ENCODE assay signal across 27 cellular contexts in the genomic region with DNA sequence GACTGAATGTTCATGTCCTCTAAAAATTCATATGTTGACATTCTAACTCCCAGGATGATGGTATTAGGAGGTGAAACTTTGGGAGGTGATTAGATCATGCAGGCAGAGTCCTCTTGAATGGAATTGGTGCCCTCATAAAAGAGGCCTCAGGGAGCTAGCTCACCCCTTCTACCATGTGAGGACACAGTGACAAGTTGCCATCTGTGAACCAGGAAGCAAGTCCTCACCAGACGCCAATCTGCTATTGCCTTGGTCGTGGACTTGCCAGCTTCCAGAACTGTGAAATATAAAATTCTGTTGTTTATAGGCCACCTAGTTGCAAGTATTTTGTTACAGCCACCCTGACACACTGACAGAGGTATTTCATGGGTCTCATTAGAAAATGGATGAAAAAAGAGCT. TPM values are rescaled to one million over a fixed set of nuclear protein-coding genes. Genes with fewer than 3 reads are reported as not detected.
"Had no signal": no experiment of that assay in that cellular context is flagged by ENCODE, and none has a peak within 500 bp of the region (broad histone marks: within the 10 kb centered on the region; RNA-seq: fewer than 3 reads in every experiment).

No MANE protein-coding gene starts in this region.

- ATAC-seq: effector memory CD8-positive, alpha-beta T cell; esophagus mucosa; gastrocnemius medialis; heart right ventricle; left cardiac atrium; left lung; left ventricle myocardium superior; lower lobe of right lung; naive thymus-derived CD4-positive, alpha-beta T cell had no signal

- H3K27me3 Mint-ChIP-seq: dendritic cell treated with granulocyte-macrophage colony-stimulating factor and Interleukin-4, amounts not matched to agents 40 ng/mL and 50 ng/mL, for 4 days had no signal

- H3K36me3 Mint-ChIP-seq: naive thymus-derived CD4-positive, alpha-beta T cell had no signal

- DNase-seq: colonic mucosa; cortex of kidney; effector CD8-positive, alpha-beta T cell; effector memory CD8-positive, alpha-beta T cell; endodermal cell; erythroblast; esophagus squamous epithelium; foreskin fibroblast; foreskin melanocyte; gastrocnemius medialis; glutamatergic neuron; head of caudate nucleus; heart right ventricle; hippocampal formation; left cardiac atrium; left lung; left ventricle myocardium superior; lower lobe of right lung; mesendoderm; midbrain; naive thymus-derived CD4-positive, alpha-beta T cell had no signal

- H3K4me1 Mint-ChIP-seq: endodermal cell; naive thymus-derived CD4-positive, alpha-beta T cell had no signal

- H3K4me1 ChIP-seq: colonic mucosa, esophagus squamous epithelium, gastrocnemius medialis, heart right ventricle, left lung, lower lobe of right lung had no signal

- H3K9me3 ChIP-seq: colonic mucosa, esophagus squamous epithelium, gastrocnemius medialis, heart right ventricle, left lung, lower lobe of right lung had no signal

- H3K27ac ChIP-seq: colonic mucosa, epithelial cell of prostate, esophagus squamous epithelium, gastrocnemius medialis, heart right ventricle, left lung, lower lobe of right lung had no signal

- FAIRE-seq: endometrium, islet of Langerhans, keratinocyte had no signal

- H3K36me3 ChIP-seq: colonic mucosa, esophagus squamous epithelium, gastrocnemius medialis, heart right ventricle, left lung, lower lobe of right lung had no signal

- H3K4me3 Mint-ChIP-seq: dendritic cell treated with granulocyte-macrophage colony-stimulating factor and Interleukin-4, amounts not matched to agents 40 ng/mL and 50 ng/mL, for 4 days; effector memory CD8-positive, alpha-beta T cell; endodermal cell; naive thymus-derived CD4-positive, alpha-beta T cell had no signal

- H3K27me3 ChIP-seq: colonic mucosa, esophagus squamous epithelium, gastrocnemius medialis, left lung had no signal

- H3K4me3 ChIP-seq: colonic mucosa, esophagus squamous epithelium, gastrocnemius medialis, heart right ventricle, left lung, lower lobe of right lung had no signal

- H3K27ac Mint-ChIP-seq: dendritic cell treated with granulocyte-macrophage colony-stimulating factor and Interleukin-4, amounts not matched to agents 40 ng/mL and 50 ng/mL, for 4 days; effector memory CD8-positive, alpha-beta T cell; endodermal cell; naive thymus-derived CD4-positive, alpha-beta T cell had no signal

- H3K9me3 Mint-ChIP-seq: dendritic cell treated with granulocyte-macrophage colony-stimulating factor and Interleukin-4, amounts not matched to agents 40 ng/mL and 50 ng/mL, for 4 days; effector memory CD8-positive, alpha-beta T cell had no signal

RNA-seq across cellular contexts. Expression of a gene that starts 28.5 kb away (rescaled TPM):
- polyA plus RNA-seq: keratinocyte had no signal
